Comparison of ENCODE assay signal across 1 cellular context in the genomic region with DNA sequence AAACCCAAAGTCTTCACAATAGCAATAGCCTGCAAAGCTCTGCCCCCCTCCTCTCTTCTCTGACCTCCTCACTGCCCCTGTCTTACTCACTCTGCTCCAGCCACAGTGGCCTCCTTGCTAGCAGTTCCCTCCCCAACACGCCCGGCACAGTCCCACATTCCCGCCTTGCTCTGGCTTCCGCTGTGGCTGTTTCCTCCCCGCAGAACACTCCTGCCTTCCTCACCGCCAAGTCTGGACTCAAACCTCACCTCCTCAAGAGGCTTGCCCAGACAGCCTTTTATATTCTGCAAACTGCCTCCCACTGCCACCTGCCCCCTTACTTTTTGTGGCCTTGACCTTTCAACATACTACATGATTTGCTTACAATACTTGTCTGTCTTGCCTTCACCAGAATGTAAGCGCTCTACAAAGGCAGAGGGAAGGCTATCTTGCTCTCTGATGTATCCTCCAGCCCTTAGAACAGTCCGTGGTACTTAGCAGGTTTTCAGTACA.
A peak's percentile ranks its signal among the peaks of the same experiment; 100 is the strongest.
TF ChIP-seq lines count a peak whose summit lies in the region.

No MANE protein-coding gene starts in this region.

TF ChIP-seq in HepG2, 621 proteins besides CTCF, POLR2A, EP300 and RAD21 (continued from another document and continues in another):
- TF ChIP-seq, protein P1, sequence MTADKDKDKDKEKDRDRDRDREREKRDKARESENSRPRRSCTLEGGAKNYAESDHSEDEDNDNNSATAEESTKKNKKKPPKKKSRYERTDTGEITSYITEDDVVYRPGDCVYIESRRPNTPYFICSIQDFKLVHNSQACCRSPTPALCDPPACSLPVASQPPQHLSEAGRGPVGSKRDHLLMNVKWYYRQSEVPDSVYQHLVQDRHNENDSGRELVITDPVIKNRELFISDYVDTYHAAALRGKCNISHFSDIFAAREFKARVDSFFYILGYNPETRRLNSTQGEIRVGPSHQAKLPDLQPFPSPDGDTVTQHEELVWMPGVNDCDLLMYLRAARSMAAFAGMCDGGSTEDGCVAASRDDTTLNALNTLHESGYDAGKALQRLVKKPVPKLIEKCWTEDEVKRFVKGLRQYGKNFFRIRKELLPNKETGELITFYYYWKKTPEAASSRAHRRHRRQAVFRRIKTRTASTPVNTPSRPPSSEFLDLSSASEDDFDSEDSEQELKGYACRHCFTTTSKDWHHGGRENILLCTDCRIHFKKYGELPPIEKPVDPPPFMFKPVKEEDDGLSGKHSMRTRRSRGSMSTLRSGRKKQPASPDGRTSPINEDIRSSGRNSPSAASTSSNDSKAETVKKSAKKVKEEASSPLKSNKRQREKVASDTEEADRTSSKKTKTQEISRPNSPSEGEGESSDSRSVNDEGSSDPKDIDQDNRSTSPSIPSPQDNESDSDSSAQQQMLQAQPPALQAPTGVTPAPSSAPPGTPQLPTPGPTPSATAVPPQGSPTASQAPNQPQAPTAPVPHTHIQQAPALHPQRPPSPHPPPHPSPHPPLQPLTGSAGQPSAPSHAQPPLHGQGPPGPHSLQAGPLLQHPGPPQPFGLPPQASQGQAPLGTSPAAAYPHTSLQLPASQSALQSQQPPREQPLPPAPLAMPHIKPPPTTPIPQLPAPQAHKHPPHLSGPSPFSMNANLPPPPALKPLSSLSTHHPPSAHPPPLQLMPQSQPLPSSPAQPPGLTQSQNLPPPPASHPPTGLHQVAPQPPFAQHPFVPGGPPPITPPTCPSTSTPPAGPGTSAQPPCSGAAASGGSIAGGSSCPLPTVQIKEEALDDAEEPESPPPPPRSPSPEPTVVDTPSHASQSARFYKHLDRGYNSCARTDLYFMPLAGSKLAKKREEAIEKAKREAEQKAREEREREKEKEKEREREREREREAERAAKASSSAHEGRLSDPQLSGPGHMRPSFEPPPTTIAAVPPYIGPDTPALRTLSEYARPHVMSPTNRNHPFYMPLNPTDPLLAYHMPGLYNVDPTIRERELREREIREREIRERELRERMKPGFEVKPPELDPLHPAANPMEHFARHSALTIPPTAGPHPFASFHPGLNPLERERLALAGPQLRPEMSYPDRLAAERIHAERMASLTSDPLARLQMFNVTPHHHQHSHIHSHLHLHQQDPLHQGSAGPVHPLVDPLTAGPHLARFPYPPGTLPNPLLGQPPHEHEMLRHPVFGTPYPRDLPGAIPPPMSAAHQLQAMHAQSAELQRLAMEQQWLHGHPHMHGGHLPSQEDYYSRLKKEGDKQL (CRISPR knock-in tag; IDR thresholded peaks at IDR 0.05; ENCODE audit: low read depth) = no peak
- TF ChIP-seq, protein P2, sequence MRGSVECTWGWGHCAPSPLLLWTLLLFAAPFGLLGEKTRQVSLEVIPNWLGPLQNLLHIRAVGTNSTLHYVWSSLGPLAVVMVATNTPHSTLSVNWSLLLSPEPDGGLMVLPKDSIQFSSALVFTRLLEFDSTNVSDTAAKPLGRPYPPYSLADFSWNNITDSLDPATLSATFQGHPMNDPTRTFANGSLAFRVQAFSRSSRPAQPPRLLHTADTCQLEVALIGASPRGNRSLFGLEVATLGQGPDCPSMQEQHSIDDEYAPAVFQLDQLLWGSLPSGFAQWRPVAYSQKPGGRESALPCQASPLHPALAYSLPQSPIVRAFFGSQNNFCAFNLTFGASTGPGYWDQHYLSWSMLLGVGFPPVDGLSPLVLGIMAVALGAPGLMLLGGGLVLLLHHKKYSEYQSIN (CRISPR knock-in tag; IDR thresholded peaks at IDR 0.05; ENCODE audit: borderline replicate concordance) = no peak
- TF ChIP-seq TEAD2 (CRISPR knock-in tag; IDR thresholded peaks at IDR 0.05) = no peak
- TF ChIP-seq ZNF317 (CRISPR knock-in tag; IDR thresholded peaks at IDR 0.05) = no peak
- peak; percentile 90 for TF ChIP-seq ZNF816 (CRISPR knock-in tag; IDR thresholded peaks at IDR 0.05; ENCODE audit: borderline replicate concordance)
- TF ChIP-seq ZNF549 (CRISPR knock-in tag; IDR thresholded peaks at IDR 0.05) = no peak
- no peak for TF ChIP-seq RFXAP (CRISPR knock-in tag; IDR thresholded peaks at IDR 0.05; ENCODE audit: borderline replicate concordance)
- TF ChIP-seq PITX1 (CRISPR knock-in tag; IDR thresholded peaks at IDR 0.05) = no peak
- TF ChIP-seq HNRNPL (IDR thresholded peaks at IDR 0.05; ENCODE audit: low read depth, low read length) = no peak
- TF ChIP-seq, protein P3, sequence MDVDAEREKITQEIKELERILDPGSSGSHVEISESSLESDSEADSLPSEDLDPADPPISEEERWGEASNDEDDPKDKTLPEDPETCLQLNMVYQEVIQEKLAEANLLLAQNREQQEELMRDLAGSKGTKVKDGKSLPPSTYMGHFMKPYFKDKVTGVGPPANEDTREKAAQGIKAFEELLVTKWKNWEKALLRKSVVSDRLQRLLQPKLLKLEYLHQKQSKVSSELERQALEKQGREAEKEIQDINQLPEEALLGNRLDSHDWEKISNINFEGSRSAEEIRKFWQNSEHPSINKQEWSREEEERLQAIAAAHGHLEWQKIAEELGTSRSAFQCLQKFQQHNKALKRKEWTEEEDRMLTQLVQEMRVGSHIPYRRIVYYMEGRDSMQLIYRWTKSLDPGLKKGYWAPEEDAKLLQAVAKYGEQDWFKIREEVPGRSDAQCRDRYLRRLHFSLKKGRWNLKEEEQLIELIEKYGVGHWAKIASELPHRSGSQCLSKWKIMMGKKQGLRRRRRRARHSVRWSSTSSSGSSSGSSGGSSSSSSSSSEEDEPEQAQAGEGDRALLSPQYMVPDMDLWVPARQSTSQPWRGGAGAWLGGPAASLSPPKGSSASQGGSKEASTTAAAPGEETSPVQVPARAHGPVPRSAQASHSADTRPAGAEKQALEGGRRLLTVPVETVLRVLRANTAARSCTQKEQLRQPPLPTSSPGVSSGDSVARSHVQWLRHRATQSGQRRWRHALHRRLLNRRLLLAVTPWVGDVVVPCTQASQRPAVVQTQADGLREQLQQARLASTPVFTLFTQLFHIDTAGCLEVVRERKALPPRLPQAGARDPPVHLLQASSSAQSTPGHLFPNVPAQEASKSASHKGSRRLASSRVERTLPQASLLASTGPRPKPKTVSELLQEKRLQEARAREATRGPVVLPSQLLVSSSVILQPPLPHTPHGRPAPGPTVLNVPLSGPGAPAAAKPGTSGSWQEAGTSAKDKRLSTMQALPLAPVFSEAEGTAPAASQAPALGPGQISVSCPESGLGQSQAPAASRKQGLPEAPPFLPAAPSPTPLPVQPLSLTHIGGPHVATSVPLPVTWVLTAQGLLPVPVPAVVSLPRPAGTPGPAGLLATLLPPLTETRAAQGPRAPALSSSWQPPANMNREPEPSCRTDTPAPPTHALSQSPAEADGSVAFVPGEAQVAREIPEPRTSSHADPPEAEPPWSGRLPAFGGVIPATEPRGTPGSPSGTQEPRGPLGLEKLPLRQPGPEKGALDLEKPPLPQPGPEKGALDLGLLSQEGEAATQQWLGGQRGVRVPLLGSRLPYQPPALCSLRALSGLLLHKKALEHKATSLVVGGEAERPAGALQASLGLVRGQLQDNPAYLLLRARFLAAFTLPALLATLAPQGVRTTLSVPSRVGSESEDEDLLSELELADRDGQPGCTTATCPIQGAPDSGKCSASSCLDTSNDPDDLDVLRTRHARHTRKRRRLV (CRISPR knock-in tag; IDR thresholded peaks at IDR 0.05) = no peak
- TF ChIP-seq, protein P4, sequence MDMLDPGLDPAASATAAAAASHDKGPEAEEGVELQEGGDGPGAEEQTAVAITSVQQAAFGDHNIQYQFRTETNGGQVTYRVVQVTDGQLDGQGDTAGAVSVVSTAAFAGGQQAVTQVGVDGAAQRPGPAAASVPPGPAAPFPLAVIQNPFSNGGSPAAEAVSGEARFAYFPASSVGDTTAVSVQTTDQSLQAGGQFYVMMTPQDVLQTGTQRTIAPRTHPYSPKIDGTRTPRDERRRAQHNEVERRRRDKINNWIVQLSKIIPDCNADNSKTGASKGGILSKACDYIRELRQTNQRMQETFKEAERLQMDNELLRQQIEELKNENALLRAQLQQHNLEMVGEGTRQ (IDR thresholded peaks at IDR 0.05; ENCODE audit: low read depth, low read length) = no peak
- TF ChIP-seq, protein P4 (CRISPR knock-in tag; IDR thresholded peaks at IDR 0.05; ENCODE audit: borderline replicate concordance) = no peak
- TF ChIP-seq ZKSCAN5 (CRISPR knock-in tag; IDR thresholded peaks at IDR 0.05) = peak; percentile 64; the same call in 1 of the 2 replicates
- no peak for TF ChIP-seq REL (CRISPR knock-in tag; conservative IDR thresholded peaks at IDR 0.05)
- no peak for TF ChIP-seq ATM (IDR thresholded peaks at IDR 0.05; ENCODE audit: borderline replicate concordance)
- no peak for TF ChIP-seq ZNF761 (CRISPR knock-in tag; conservative IDR thresholded peaks at IDR 0.05)
- no peak; the same call in 1 of the 2 replicates for TF ChIP-seq ZNF792 (CRISPR knock-in tag; IDR thresholded peaks at IDR 0.05)
- TF ChIP-seq NAIF1 (CRISPR knock-in tag; IDR thresholded peaks at IDR 0.05; ENCODE audit: borderline replicate concordance) = no peak
- TF ChIP-seq ZNF720 (CRISPR knock-in tag; IDR thresholded peaks at IDR 0.05) = no peak
- TF ChIP-seq SMC3 (IDR thresholded peaks at IDR 0.05; ENCODE audit: low read length) = no peak
- TF ChIP-seq FOXC1 (CRISPR knock-in tag; IDR thresholded peaks at IDR 0.05; ENCODE audit: borderline replicate concordance) = no peak
- TF ChIP-seq ZFP36 (IDR thresholded peaks at IDR 0.05; ENCODE audit: borderline replicate concordance, low read depth, low read length, partially characterized antibody) = no peak
- TF ChIP-seq, protein P5, sequence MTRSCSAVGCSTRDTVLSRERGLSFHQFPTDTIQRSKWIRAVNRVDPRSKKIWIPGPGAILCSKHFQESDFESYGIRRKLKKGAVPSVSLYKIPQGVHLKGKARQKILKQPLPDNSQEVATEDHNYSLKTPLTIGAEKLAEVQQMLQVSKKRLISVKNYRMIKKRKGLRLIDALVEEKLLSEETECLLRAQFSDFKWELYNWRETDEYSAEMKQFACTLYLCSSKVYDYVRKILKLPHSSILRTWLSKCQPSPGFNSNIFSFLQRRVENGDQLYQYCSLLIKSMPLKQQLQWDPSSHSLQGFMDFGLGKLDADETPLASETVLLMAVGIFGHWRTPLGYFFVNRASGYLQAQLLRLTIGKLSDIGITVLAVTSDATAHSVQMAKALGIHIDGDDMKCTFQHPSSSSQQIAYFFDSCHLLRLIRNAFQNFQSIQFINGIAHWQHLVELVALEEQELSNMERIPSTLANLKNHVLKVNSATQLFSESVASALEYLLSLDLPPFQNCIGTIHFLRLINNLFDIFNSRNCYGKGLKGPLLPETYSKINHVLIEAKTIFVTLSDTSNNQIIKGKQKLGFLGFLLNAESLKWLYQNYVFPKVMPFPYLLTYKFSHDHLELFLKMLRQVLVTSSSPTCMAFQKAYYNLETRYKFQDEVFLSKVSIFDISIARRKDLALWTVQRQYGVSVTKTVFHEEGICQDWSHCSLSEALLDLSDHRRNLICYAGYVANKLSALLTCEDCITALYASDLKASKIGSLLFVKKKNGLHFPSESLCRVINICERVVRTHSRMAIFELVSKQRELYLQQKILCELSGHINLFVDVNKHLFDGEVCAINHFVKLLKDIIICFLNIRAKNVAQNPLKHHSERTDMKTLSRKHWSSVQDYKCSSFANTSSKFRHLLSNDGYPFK (CRISPR knock-in tag; IDR thresholded peaks at IDR 0.05; ENCODE audit: borderline replicate concordance) = peak; percentile 27; the same call in 1 of the 2 replicates
- TF ChIP-seq ZNF83 (CRISPR knock-in tag; IDR thresholded peaks at IDR 0.05; ENCODE audit: borderline replicate concordance) = no peak
- peak; percentile 9; the same call in 1 of the 2 replicates for TF ChIP-seq ZNF446 (CRISPR knock-in tag; IDR thresholded peaks at IDR 0.05)
- TF ChIP-seq, protein P6, sequence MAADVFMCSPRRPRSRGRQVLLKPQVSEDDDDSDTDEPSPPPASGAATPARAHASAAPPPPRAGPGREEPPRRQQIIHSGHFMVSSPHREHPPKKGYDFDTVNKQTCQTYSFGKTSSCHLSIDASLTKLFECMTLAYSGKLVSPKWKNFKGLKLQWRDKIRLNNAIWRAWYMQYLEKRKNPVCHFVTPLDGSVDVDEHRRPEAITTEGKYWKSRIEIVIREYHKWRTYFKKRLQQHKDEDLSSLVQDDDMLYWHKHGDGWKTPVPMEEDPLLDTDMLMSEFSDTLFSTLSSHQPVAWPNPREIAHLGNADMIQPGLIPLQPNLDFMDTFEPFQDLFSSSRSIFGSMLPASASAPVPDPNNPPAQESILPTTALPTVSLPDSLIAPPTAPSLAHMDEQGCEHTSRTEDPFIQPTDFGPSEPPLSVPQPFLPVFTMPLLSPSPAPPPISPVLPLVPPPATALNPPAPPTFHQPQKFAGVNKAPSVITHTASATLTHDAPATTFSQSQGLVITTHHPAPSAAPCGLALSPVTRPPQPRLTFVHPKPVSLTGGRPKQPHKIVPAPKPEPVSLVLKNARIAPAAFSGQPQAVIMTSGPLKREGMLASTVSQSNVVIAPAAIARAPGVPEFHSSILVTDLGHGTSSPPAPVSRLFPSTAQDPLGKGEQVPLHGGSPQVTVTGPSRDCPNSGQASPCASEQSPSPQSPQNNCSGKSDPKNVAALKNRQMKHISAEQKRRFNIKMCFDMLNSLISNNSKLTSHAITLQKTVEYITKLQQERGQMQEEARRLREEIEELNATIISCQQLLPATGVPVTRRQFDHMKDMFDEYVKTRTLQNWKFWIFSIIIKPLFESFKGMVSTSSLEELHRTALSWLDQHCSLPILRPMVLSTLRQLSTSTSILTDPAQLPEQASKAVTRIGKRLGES (CRISPR knock-in tag; IDR thresholded peaks at IDR 0.05; ENCODE audit: borderline replicate concordance) = no peak
- TF ChIP-seq KDM2A (CRISPR knock-in tag; IDR thresholded peaks at IDR 0.05; ENCODE audit: borderline replicate concordance, low read depth) = no peak
- TF ChIP-seq, protein P7, sequence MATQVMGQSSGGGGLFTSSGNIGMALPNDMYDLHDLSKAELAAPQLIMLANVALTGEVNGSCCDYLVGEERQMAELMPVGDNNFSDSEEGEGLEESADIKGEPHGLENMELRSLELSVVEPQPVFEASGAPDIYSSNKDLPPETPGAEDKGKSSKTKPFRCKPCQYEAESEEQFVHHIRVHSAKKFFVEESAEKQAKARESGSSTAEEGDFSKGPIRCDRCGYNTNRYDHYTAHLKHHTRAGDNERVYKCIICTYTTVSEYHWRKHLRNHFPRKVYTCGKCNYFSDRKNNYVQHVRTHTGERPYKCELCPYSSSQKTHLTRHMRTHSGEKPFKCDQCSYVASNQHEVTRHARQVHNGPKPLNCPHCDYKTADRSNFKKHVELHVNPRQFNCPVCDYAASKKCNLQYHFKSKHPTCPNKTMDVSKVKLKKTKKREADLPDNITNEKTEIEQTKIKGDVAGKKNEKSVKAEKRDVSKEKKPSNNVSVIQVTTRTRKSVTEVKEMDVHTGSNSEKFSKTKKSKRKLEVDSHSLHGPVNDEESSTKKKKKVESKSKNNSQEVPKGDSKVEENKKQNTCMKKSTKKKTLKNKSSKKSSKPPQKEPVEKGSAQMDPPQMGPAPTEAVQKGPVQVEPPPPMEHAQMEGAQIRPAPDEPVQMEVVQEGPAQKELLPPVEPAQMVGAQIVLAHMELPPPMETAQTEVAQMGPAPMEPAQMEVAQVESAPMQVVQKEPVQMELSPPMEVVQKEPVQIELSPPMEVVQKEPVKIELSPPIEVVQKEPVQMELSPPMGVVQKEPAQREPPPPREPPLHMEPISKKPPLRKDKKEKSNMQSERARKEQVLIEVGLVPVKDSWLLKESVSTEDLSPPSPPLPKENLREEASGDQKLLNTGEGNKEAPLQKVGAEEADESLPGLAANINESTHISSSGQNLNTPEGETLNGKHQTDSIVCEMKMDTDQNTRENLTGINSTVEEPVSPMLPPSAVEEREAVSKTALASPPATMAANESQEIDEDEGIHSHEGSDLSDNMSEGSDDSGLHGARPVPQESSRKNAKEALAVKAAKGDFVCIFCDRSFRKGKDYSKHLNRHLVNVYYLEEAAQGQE (IDR thresholded peaks at IDR 0.05; ENCODE audit: borderline replicate concordance in 1 of 2, low read depth in 1 of 2, low read length in 2 of 2) = no peak
- no peak for TF ChIP-seq ZNF432 (CRISPR knock-in tag; IDR thresholded peaks at IDR 0.05; ENCODE audit: borderline replicate concordance)
- TF ChIP-seq ZKSCAN8 (CRISPR knock-in tag; IDR thresholded peaks at IDR 0.05; ENCODE audit: borderline replicate concordance) = no peak
